In genomic region chr2:240304746-240305161, GRCh38 we compare ENCODE assay signal across 18 cellular contexts.
"Had no signal": no experiment of that assay in that cellular context is flagged by ENCODE, and none has a peak within 500 bp of the region (broad histone marks: within the 10 kb centered on the region; RNA-seq: fewer than 3 reads in every experiment).

No MANE protein-coding gene starts in this region.

- H3K9me3 Mint-ChIP-seq: memory B cell had no signal

- H3K4me3 ChIP-seq: adrenal gland, ascending aorta, hepatocyte, testis had no signal

- DNase-seq: activated CD4-positive, alpha-beta T cell treated with anti-CD3 and anti-CD28 coated beads, Interleukin-2, amount 50 U/mL, for 4 hours; activated naive CD4-positive, alpha-beta T cell; activated T-cell treated with anti-CD3 and anti-CD28 coated beads, Interleukin-2, amount 50 U/mL, for 1 hour; brain microvascular endothelial cell; central memory CD4-positive, alpha-beta T cell; effector memory CD4-positive, alpha-beta T cell; foreskin keratinocyte; occipital lobe; stimulated activated CD4-positive, alpha-beta T cell treated with anti-CD3 and anti-CD28 coated beads, Interleukin-4, amount 100 ng/mL, for 1 hour; stimulated activated naive CD4-positive, alpha-beta T cell; T-helper 1 cell; T-helper 9 cell; testis had no signal

- H2AFZ ChIP-seq: hepatocyte had no signal

- H3K36me3 Mint-ChIP-seq: activated naive CD8-positive, alpha-beta T cell; memory B cell had no signal

- ATAC-seq: foreskin keratinocyte had no signal

- H3K4me1 ChIP-seq: adrenal gland, ascending aorta, foreskin keratinocyte, testis had no signal

- H3K36me3 ChIP-seq: adrenal gland, ascending aorta, brain microvascular endothelial cell had no signal

- H3K9me3 ChIP-seq: adrenal gland, ascending aorta, testis had no signal

- H3K4me2 ChIP-seq: hepatocyte had no signal

- H3K4me3 Mint-ChIP-seq: activated naive CD8-positive, alpha-beta T cell; memory B cell had no signal

- H3K4me1 Mint-ChIP-seq: memory B cell had no signal

- H3K27ac ChIP-seq: adrenal gland, ascending aorta, brain microvascular endothelial cell, foreskin keratinocyte, hepatocyte, testis had no signal

- H3K27ac Mint-ChIP-seq: activated naive CD8-positive, alpha-beta T cell; memory B cell had no signal

- H3K79me2 ChIP-seq: hepatocyte had no signal

- H3K27me3 ChIP-seq: adrenal gland, ascending aorta, brain microvascular endothelial cell, foreskin keratinocyte, hepatocyte, testis had no signal
